ENCODE assay signal across 7 cellular contexts in genomic region chr6:143738072-143738690, GRCh38.
DNase-seq lines count a peak whose midpoint lies in the region; ATAC-seq and TF ChIP-seq lines count a peak whose summit lies in the region.
"Not testable (repeated sequence)": the region's sequence is repeated elsewhere in the genome, so short reads cannot be mapped to it uniquely, and the experiment has no call there.

No MANE protein-coding gene starts in this region.

- H3K36me3 ChIP-seq in GM23338 (ENCODE audit: insufficient read depth); IMR-90 (ENCODE audit: control insufficient read depth, insufficient read depth, low read length); Panc1 (ENCODE audit: control insufficient read depth, insufficient read depth, low read length); heart right ventricle; neural progenitor cell: not testable (repeated sequence)

- POLR2A ChIA-PET in IMR-90 (lab: Charles Lee; ENCODE audit: unreplicated experiment): interaction anchor here (0.7 kb wide), 1 partner anchor 46 kb away, joined by 4 read pairs; no protein-coding TSS in a partner anchor
- POLR2A ChIA-PET in Panc1 (lab: Charles Lee); MCF 10A (lab: Yijun Ruan, JAX): not testable (repeated sequence)

- not testable (repeated sequence) for H3K36me3 Mint-ChIP-seq in GM23338 (ENCODE audit: low read depth); T-helper 17 cell (ENCODE audit: low read depth); MCF 10A (ENCODE audit: insufficient read depth, unreplicated experiment); neural progenitor cell

- TF ChIP-seq RAD21 in IMR-90 (IDR thresholded peaks at IDR 0.05; ENCODE audit: low read length): not testable (repeated sequence)

- H2AK9ac ChIP-seq in IMR-90 (replicated peaks; ENCODE audit: low read depth, low read length, poor library complexity): not testable (repeated sequence)

- CTCF ChIA-PET in IMR-90 (lab: Yijun Ruan, JAX); Panc1 (lab: Charles Lee): not testable (repeated sequence)
- CTCF ChIA-PET in MCF 10A (lab: Yijun Ruan, JAX): interaction anchor here (0.7 kb wide), 1 partner anchor 1366 kb away, joined by 3 read pairs; no protein-coding TSS in a partner anchor

- not testable (repeated sequence) for H3F3A ChIP-seq in GM23338 (replicated peaks; ENCODE audit: low read depth)
- peaks cover 13% of the 10 kb centered on the region for H3F3A ChIP-seq in neural progenitor cell (ENCODE audit: low read depth)

- not testable (repeated sequence) for H3K9me3 ChIP-seq in IMR-90 (ENCODE audit: control insufficient read depth, insufficient read depth, low read length); Panc1 (ENCODE audit: control insufficient read depth, insufficient read depth, low read depth, low read length); T-helper 17 cell (ENCODE audit: control insufficient read depth, low read length, poor library complexity, severe bottlenecking); heart right ventricle; neural progenitor cell (ENCODE audit: low read depth)

- not testable (repeated sequence) for DNase-seq in GM23338 (ENCODE audit: low spot score); Panc1 (ENCODE audit: low read depth, low spot score); T-helper 17 cell; heart right ventricle; neural progenitor cell (ENCODE audit: low spot score)
- DNase-seq in IMR-90: peak; percentile 31
- DNase-seq in MCF 10A (ENCODE audit: unreplicated experiment): peak; percentile 35

- H3K4me2 ChIP-seq in GM23338; IMR-90 (ENCODE audit: low read depth, low read length); neural progenitor cell: not testable (repeated sequence)

- H3K4me1 Mint-ChIP-seq in GM23338: peaks cover 34% of the 10 kb centered on the region
- H3K4me1 Mint-ChIP-seq in T-helper 17 cell: peaks cover 24% of the 10 kb centered on the region
- H3K4me1 Mint-ChIP-seq in MCF 10A (ENCODE audit: insufficient read depth, unreplicated experiment): not testable (repeated sequence)
- peaks cover 22% of the 10 kb centered on the region for H3K4me1 Mint-ChIP-seq in neural progenitor cell

- TF ChIP-seq CTCF in GM23338 (conservative IDR thresholded peaks at IDR 0.05; ENCODE audit: low read depth in 2 of 2) (peak; percentile 29 to 56; a peak in 3 of 4 replicates), Panc1 (IDR thresholded peaks at IDR 0.05) (peak; percentile 22; the same call in 1 of the 2 replicates)
- not testable (repeated sequence) for TF ChIP-seq CTCF in IMR-90 (conservative IDR thresholded peaks at IDR 0.05; ENCODE audit: low read depth, low read length); MCF 10A (IDR thresholded peaks at IDR 0.05; ENCODE audit: unreplicated experiment); heart right ventricle (IDR thresholded peaks at IDR 0.05); neural progenitor cell (IDR thresholded peaks at IDR 0.05)

- H3K9me1 ChIP-seq in IMR-90 (ENCODE audit: insufficient read depth, low read length): not testable (repeated sequence)

- WGBS in IMR-90 (ENCODE audit: extremely low coverage in 2 of 2, insufficient read length in 1 of 2), 2 experiments: no CpG with 5 or more reads among the region's 12 CpGs
- WGBS in heart right ventricle, 2 donors: 93 to 96% methylated on average over 12 of the region's 12 CpGs

- H3K4me1 ChIP-seq in GM23338 (ENCODE audit: insufficient read depth) (peaks cover 43% of the 10 kb centered on the region), Panc1 (ENCODE audit: control insufficient read depth, insufficient read depth, low read length) (peaks cover 43% of the 10 kb centered on the region), heart right ventricle (peaks cover 4 to 95% (median 55%) of the 10 kb centered on the region in 9 donors), neural progenitor cell (peaks cover 16% of the 10 kb centered on the region)
- H3K4me1 ChIP-seq in IMR-90 (ENCODE audit: control insufficient read depth, insufficient read depth, low read length): not testable (repeated sequence)

- not testable (repeated sequence) for H3K27ac ChIP-seq in GM23338 (ENCODE audit: low read depth); IMR-90 (ENCODE audit: insufficient read depth, low read length); neural progenitor cell
- H3K27ac ChIP-seq in Panc1 (ENCODE audit: low read length) (peak overlapping the region; percentile 67), heart right ventricle (peak overlapping the region in 6 of 10 donors; percentile 43 to 85 (median 64))

- not testable (repeated sequence) for H3K27me3 Mint-ChIP-seq in GM23338 (ENCODE audit: insufficient read depth, low read depth, poor library complexity); T-helper 17 cell; MCF 10A (ENCODE audit: insufficient read depth, unreplicated experiment); neural progenitor cell (ENCODE audit: insufficient read depth, low read depth)

- intact Hi-C loops in IMR-90 (cut with micrococcal nuclease); Panc1 (cut with micrococcal nuclease; ENCODE audit: unreplicated experiment); MCF 10A (cut with micrococcal nuclease): not testable (repeated sequence)
- intact Hi-C loops in heart right ventricle (cut with DNase I): loop anchor here in 3 of 10 donors (2.0 to 10.0 kb wide), 3 partner anchors 46 to 143 kb away; no protein-coding TSS in a partner anchor

- not testable (repeated sequence) for H2AFZ ChIP-seq in GM23338; IMR-90 (replicated peaks; ENCODE audit: low read length, poor library complexity); neural progenitor cell (replicated peaks)

- BruUV-seq in IMR-90 (replicated peaks; lab: Mats Ljungman, UMichigan); Panc1 (replicated peaks; lab: Mats Ljungman, UMichigan); MCF 10A (replicated peaks; lab: Mats Ljungman, UMichigan): not testable (repeated sequence)

- TF ChIP-seq POLR2A in IMR-90 (IDR thresholded peaks at IDR 0.05; ENCODE audit: low read depth, low read length): not testable (repeated sequence)

- H2BK120ac ChIP-seq in IMR-90 (ENCODE audit: low read depth, low read length): not testable (repeated sequence)

- not testable (repeated sequence) for H3K4ac ChIP-seq in IMR-90 (ENCODE audit: low read depth, low read length)

- in situ Hi-C loops in IMR-90 (cut with MboI; ENCODE audit: low sequenced_read_pairs); Panc1 (cut with HindIII; ENCODE audit: low pct_unique_long_range_greater_than_20kb, low sequenced_read_pairs): not testable (repeated sequence)

- H3K18ac ChIP-seq in IMR-90 (ENCODE audit: low read depth, low read length): not testable (repeated sequence)

- dilution Hi-C loops in IMR-90 (cut with HindIII; ENCODE audit: low sequenced_read_pairs, unreplicated experiment): not testable (repeated sequence)

- not testable (repeated sequence) for H3K9ac ChIP-seq in IMR-90 (ENCODE audit: low read depth, low read length); neural progenitor cell

- H3K4me3 ChIP-seq in GM23338; IMR-90 (ENCODE audit: insufficient read depth, low read depth, low read length); Panc1 (ENCODE audit: low read depth in 2 of 2, low read length in 2 of 2); heart right ventricle; neural progenitor cell: not testable (repeated sequence)

- not testable (repeated sequence) for H3K27ac Mint-ChIP-seq in GM23338; T-helper 17 cell; MCF 10A (ENCODE audit: low read depth, unreplicated experiment)
- peak overlapping the region; percentile 29 for H3K27ac Mint-ChIP-seq in neural progenitor cell

- H3K23ac ChIP-seq in IMR-90 (ENCODE audit: low read depth, low read length): not testable (repeated sequence)

- not testable (repeated sequence) for H4K20me1 ChIP-seq in GM23338 (replicated peaks; ENCODE audit: insufficient read depth); IMR-90 (ENCODE audit: insufficient read depth, low read length); neural progenitor cell (ENCODE audit: low read depth)

- not testable (repeated sequence) for H4K8ac ChIP-seq in IMR-90 (ENCODE audit: low read depth in 2 of 2, low read length in 2 of 2)

- not testable (repeated sequence) for H3K4me3 Mint-ChIP-seq in GM23338; MCF 10A (ENCODE audit: unreplicated experiment); neural progenitor cell
- peak overlapping the region; percentile 19 for H3K4me3 Mint-ChIP-seq in T-helper 17 cell

- not testable (repeated sequence) for H4K5ac ChIP-seq in IMR-90 (ENCODE audit: low read depth, low read length)

- H2BK20ac ChIP-seq in IMR-90 (ENCODE audit: low read depth, low read length): not testable (repeated sequence)

- H3K27me3 ChIP-seq in GM23338 (ENCODE audit: insufficient read depth); IMR-90 (ENCODE audit: control insufficient read depth, insufficient read depth, low read length); Panc1 (ENCODE audit: control insufficient read depth, insufficient read depth, low read length); heart right ventricle; neural progenitor cell: not testable (repeated sequence)

- H4K91ac ChIP-seq in IMR-90 (ENCODE audit: insufficient read depth, low read depth, low read length): not testable (repeated sequence)

- not testable (repeated sequence) for H3K56ac ChIP-seq in IMR-90 (ENCODE audit: extremely low read depth, insufficient read depth, low read length)

- H3K14ac ChIP-seq in IMR-90 (replicated peaks; ENCODE audit: low read depth, low read length): not testable (repeated sequence)

- H3K9me2 ChIP-seq in GM23338 (ENCODE audit: insufficient read depth): not testable (repeated sequence)

- ATAC-seq in GM23338, T-helper 17 cell, heart right ventricle: not testable (repeated sequence)
- ATAC-seq in IMR-90 (ENCODE audit: low read depth) (peak; percentile 29; the same call in 1 of the 2 replicates), Panc1 (0 out of 2 replicates have a peak, but pooled peaks have one; percentile 45)

- H3K9me3 Mint-ChIP-seq in GM23338; MCF 10A (ENCODE audit: unreplicated experiment); neural progenitor cell: not testable (repeated sequence)

- H2BK15ac ChIP-seq in IMR-90 (ENCODE audit: low read depth, low read length): not testable (repeated sequence)

- peaks cover 53% of the 10 kb centered on the region for H3K79me2 ChIP-seq in GM23338 (replicated peaks; ENCODE audit: insufficient read depth)
- H3K79me2 ChIP-seq in neural progenitor cell (ENCODE audit: low read depth): peaks cover 18% of the 10 kb centered on the region

- H2BK5ac ChIP-seq in IMR-90 (ENCODE audit: low read depth, low read length, poor library complexity, severe bottlenecking): not testable (repeated sequence)

- not testable (repeated sequence) for H2AK5ac ChIP-seq in IMR-90 (ENCODE audit: low read depth, low read length)

- peaks cover 18 to 64% of the 10 kb centered on the region in 2 experiments for H3K79me1 ChIP-seq in IMR-90 (ENCODE audit: low read depth in 1 of 2, low read length in 2 of 2)
